ENCODE assay signal across 8 cellular contexts in genomic region chr22:41197808-41198585, GRCh38. TPM values are rescaled to one million over a fixed set of nuclear protein-coding genes. Genes with fewer than 3 reads are reported as not detected.
DNase-seq lines count a peak whose midpoint lies in the region; ATAC-seq, FAIRE-seq and TF ChIP-seq lines count a peak whose summit lies in the region.

No MANE protein-coding gene starts in this region.

- no peak for DNase-seq in AG04450 (ENCODE audit: low read depth, low spot score)
- DNase-seq in NCI-H1436 (lab: John Stamatoyannopoulos, UW) = peak; percentile 19
- peak; percentile 83 for DNase-seq in activated CD4-positive, alpha-beta T cell treated with anti-CD3 and anti-CD28 coated beads for 36 hours
- DNase-seq in H1 (ENCODE audit: low read depth in 1 of 2, low spot score in 2 of 2) = no peak
- peak in 8 of 10 donors; percentile 33 to 78 (median 40) for DNase-seq in naive thymus-derived CD8-positive, alpha-beta T cell
- DNase-seq in tibial artery = peak in 1 of 2 donors; percentile 34

- H3K27ac ChIP-seq in AG04450 (ENCODE audit: low read depth, low read length) = no peak overlapping the region
- no peak overlapping the region for H3K27ac ChIP-seq in H1 (ENCODE audit: low read depth, low read length)
- H3K27ac ChIP-seq in tibial artery = peak overlapping the region in 1 of 2 donors; percentile 17

- H3K4me1 ChIP-seq in H1 (replicated peaks in 1 of 4; ENCODE audit: control insufficient read depth in 3 of 4, insufficient read depth in 4 of 4, low read length in 3 of 4) (peaks cover 0 to 2% (median under 1%) of the 10 kb centered on the region in 4 experiments; a peak in 1 of 7 replicates), tibial artery (peaks cover 0 to 17% (median 11%) of the 10 kb centered on the region in 4 donors)

- H2BK12ac ChIP-seq in H1 (ENCODE audit: low read depth, low read length) = peak overlapping the region; percentile 44; the same call in 1 of the 2 replicates

- peak overlapping the region; percentile 87; the same call in 1 of the 2 replicates for H2AFZ ChIP-seq in H1 (ENCODE audit: low read length)

- H3K9me3 Mint-ChIP-seq in activated CD4-positive, alpha-beta T cell treated with anti-CD3 and anti-CD28 coated beads for 36 hours (ENCODE audit: low read depth) = no peaks in the 10 kb centered on the region
- no peaks in the 10 kb centered on the region for H3K9me3 Mint-ChIP-seq in naive thymus-derived CD8-positive, alpha-beta T cell

- FAIRE-seq in H1 (lab: Jason Lieb, UNC) = no peak

- no peak overlapping the region for H3K56ac ChIP-seq in H1 (replicated peaks; ENCODE audit: insufficient read length, low read depth, low read length)

- H3K9ac ChIP-seq in H1 (replicated peaks in 1 of 4; ENCODE audit: extremely low read depth in 1 of 4, low read depth in 3 of 4, low read length in 3 of 4) = peak overlapping the region in 2 of 4 experiments; percentile 20 to 32; a peak in 2 of 7 replicates

- peaks cover 14% of the 10 kb centered on the region for H3K23me2 ChIP-seq in H1 (ENCODE audit: low read depth, low read length)

- no peak overlapping the region for H3K14ac ChIP-seq in H1 (ENCODE audit: insufficient read length)

- TF ChIP-seq RAD21 in H1 (IDR thresholded peaks at IDR 0.05 in 1 of 2, conservative IDR thresholded peaks at IDR 0.05 in 1 of 2; ENCODE audit: low read depth in 2 of 2, low read length in 2 of 2) = no peak; a peak in 1 of 4 replicates

- no peaks in the 10 kb centered on the region for H3K79me1 ChIP-seq in H1 (ENCODE audit: low read depth, low read length)

- TF ChIP-seq CTCF in AG04450 (IDR thresholded peaks at IDR 0.05; ENCODE audit: low read depth, low read length) (no peak), H1 (IDR thresholded peaks at IDR 0.05; ENCODE audit: control extremely low read depth in 1 of 3, insufficient read depth in 1 of 3, low read depth in 1 of 3, low read length in 3 of 3) (peak in 1 of 3 experiments; percentile 0; a peak in 1 of 4 replicates), tibial artery (IDR thresholded peaks at IDR 0.05) (no peak)

- ATAC-seq in GM19463 (IDR thresholded peaks at IDR 0.05; ENCODE audit: unreplicated experiment) = peak; percentile 21
- peak; percentile 76 for ATAC-seq in activated CD4-positive, alpha-beta T cell treated with anti-CD3 and anti-CD28 coated beads for 36 hours
- peak; percentile 64 to 66 for ATAC-seq in naive thymus-derived CD8-positive, alpha-beta T cell
- ATAC-seq in HG02884 (IDR thresholded peaks at IDR 0.05; ENCODE audit: unreplicated experiment) = no peak

- H3K23ac ChIP-seq in H1 (ENCODE audit: insufficient read length) = no peak overlapping the region

- H3K4me1 Mint-ChIP-seq in activated CD4-positive, alpha-beta T cell treated with anti-CD3 and anti-CD28 coated beads for 36 hours = peaks cover 11% of the 10 kb centered on the region
- peaks cover 8 to 15% (median 12%) of the 10 kb centered on the region in 4 donors for H3K4me1 Mint-ChIP-seq in naive thymus-derived CD8-positive, alpha-beta T cell

- H2AK5ac ChIP-seq in H1 (ENCODE audit: low read depth, low read length) = no peak overlapping the region

- no peaks in the 10 kb centered on the region for H3K36me3 Mint-ChIP-seq in activated CD4-positive, alpha-beta T cell treated with anti-CD3 and anti-CD28 coated beads for 36 hours (ENCODE audit: low read depth)
- H3K36me3 Mint-ChIP-seq in naive thymus-derived CD8-positive, alpha-beta T cell = no peaks in the 10 kb centered on the region

- H2BK20ac ChIP-seq in H1 (ENCODE audit: low read length) = no peak overlapping the region

- H2BK5ac ChIP-seq in H1 (ENCODE audit: low read depth, low read length) = no peak overlapping the region

- H4K8ac ChIP-seq in H1 (ENCODE audit: extremely low read depth, insufficient read depth, low read length) = no peak overlapping the region

- H3K9me3 ChIP-seq in AG04450 (ENCODE audit: control insufficient read depth, insufficient read depth, low read length) (no peaks in the 10 kb centered on the region; the same call in 1 of the 2 replicates), H1 (ENCODE audit: insufficient read depth in 2 of 2, low read depth in 1 of 2, low read length in 1 of 2) (no peaks in the 10 kb centered on the region), tibial artery (no peaks in the 10 kb centered on the region)

- H3K27me3 ChIP-seq in AG04450 (ENCODE audit: control insufficient read depth, insufficient read depth, low read length) (peaks cover 9% of the 10 kb centered on the region), H1 (replicated peaks in 1 of 4; ENCODE audit: control insufficient read depth in 3 of 4, extremely low read depth in 1 of 4, insufficient read depth in 3 of 4, low read length in 3 of 4) (peaks cover 0 to 20% (median 14%) of the 10 kb centered on the region in 4 experiments; a peak in 6 of 7 replicates), tibial artery (no peaks in the 10 kb centered on the region)

- no peak for TF ChIP-seq EP300 in H1 (IDR thresholded peaks at IDR 0.05; ENCODE audit: borderline replicate concordance in 1 of 2, low read depth in 2 of 2, low read length in 2 of 2)

- H3K36me3 ChIP-seq in H1 (ENCODE audit: control insufficient read depth in 2 of 4, insufficient read depth in 4 of 4, low read length in 3 of 4) = no peaks in the 10 kb centered on the region
- no peaks in the 10 kb centered on the region for H3K36me3 ChIP-seq in tibial artery

- intact Hi-C loops in activated CD4-positive, alpha-beta T cell treated with anti-CD3 and anti-CD28 coated beads for 36 hours (cut with DNase I, micrococcal nuclease) = loop anchor here in 1 of 2 experiments (1.0 to 2.0 kb wide), 7 partner anchors 7 to 341 kb away; partner anchors contain the start of genes L3MBTL2, RANGAP1, RBX1 and ST13
- intact Hi-C loops in tibial artery (cut with DNase I; ENCODE audit: low total_unique reads) = loop anchor here (5.0 to 10.0 kb wide), 2 partner anchors 103 to 176 kb away; partner anchors contain the start of gene EP300

- H3K27me3 Mint-ChIP-seq in activated CD4-positive, alpha-beta T cell treated with anti-CD3 and anti-CD28 coated beads for 36 hours = peaks cover under 1% of the 10 kb centered on the region
- H3K27me3 Mint-ChIP-seq in naive thymus-derived CD8-positive, alpha-beta T cell = peaks cover 0 to 4% (median 0%) of the 10 kb centered on the region in 5 donors

- CTCF ChIA-PET in AG04450 (lab: Charles Lee) (interaction anchor here (1.3 to 1.5 kb wide), 2 partner anchors 9 to 276 kb away, joined by 3 to 4 read pairs; no protein-coding TSS in a partner anchor), H1 (lab: Charles Lee; ENCODE audit: partially characterized antibody) (interaction anchor here (1.1 to 1.9 kb wide), 2 partner anchors 17 to 46 kb away, joined by 4 to 5 read pairs; no protein-coding TSS in a partner anchor)
- CTCF ChIA-PET in activated CD4-positive, alpha-beta T cell treated with anti-CD3 and anti-CD28 coated beads for 36 hours (lab: Charles Lee) = interaction anchor here (0.6 to 1.5 kb wide), 4 partner anchors 13 to 275 kb away, joined by 3 to 8 read pairs (median 3); no protein-coding TSS in a partner anchor

- no peak for TF ChIP-seq POLR2A in H1 (IDR thresholded peaks at IDR 0.05; ENCODE audit: control extremely low read depth in 1 of 2, low read depth in 2 of 2, low read length in 2 of 2)

- peak overlapping the region; percentile 25; the same call in 1 of the 2 replicates for H3K18ac ChIP-seq in H1 (ENCODE audit: extremely low read depth, low read length)

- 6% methylated on average over 19 of the region's 19 CpGs; no CpG with 5 or more reads in 1 of the 2 experiments for WGBS in H1 (ENCODE audit: extremely low coverage in 1 of 2, insufficient coverage in 1 of 2, insufficient read length in 1 of 2, insufficient replicate concordance in 2 of 2, low coverage in 1 of 2, low lambda C conversion rate in 2 of 2, missing lambda C conversion rate in 1 of 2), 2 experiments

- peak overlapping the region; percentile 77 for H3K4me3 Mint-ChIP-seq in activated CD4-positive, alpha-beta T cell treated with anti-CD3 and anti-CD28 coated beads for 36 hours
- H3K4me3 Mint-ChIP-seq in naive thymus-derived CD8-positive, alpha-beta T cell = peak overlapping the region; percentile 84 to 94 (median 91)

- no peak overlapping the region for H3K4ac ChIP-seq in H1 (replicated peaks; ENCODE audit: insufficient read length, low read depth, low read length)

- POLR2A ChIA-PET in AG04450 (lab: Yijun Ruan, JAX) (interaction anchor here (0.7 kb wide), 1 partner anchor 104 kb away, joined by 8 read pairs; no protein-coding TSS in a partner anchor), H1 (lab: Charles Lee; ENCODE audit: partially characterized antibody) (interaction anchor here (1.0 to 2.1 kb wide), 5 partner anchors 9 to 46 kb away, joined by 3 to 8 read pairs (median 3); no protein-coding TSS in a partner anchor)
- POLR2A ChIA-PET in activated CD4-positive, alpha-beta T cell treated with anti-CD3 and anti-CD28 coated beads for 36 hours (lab: Charles Lee) = interaction anchor here (0.6 to 1.1 kb wide), 2 partner anchors 15 to 89 kb away, joined by 4 to 5 read pairs; no protein-coding TSS in a partner anchor
- POLR2A ChIA-PET in naive thymus-derived CD8-positive, alpha-beta T cell (lab: Charles Lee) = interaction anchor here (0.6 to 1.5 kb wide), 9 partner anchors 9 to 271 kb away, joined by 3 to 7 read pairs (median 4); partner anchors contain the start of genes ACO2 and RBX1

- H3K4me3 ChIP-seq in AG04450 (ENCODE audit: low read depth, low read length) = peak overlapping the region; percentile 88
- peak overlapping the region; percentile 48 to 81 (median 76) for H3K4me3 ChIP-seq in H1 (ENCODE audit: extremely low read depth in 1 of 4, insufficient read depth in 2 of 4, low read depth in 3 of 4, low read length in 4 of 4)
- peak overlapping the region; percentile 57 to 90 for H3K4me3 ChIP-seq in tibial artery

- H2BK120ac ChIP-seq in H1 (replicated peaks; ENCODE audit: low read depth, low read length) = no peak overlapping the region

- peak overlapping the region; percentile 63 to 99 for H3K4me2 ChIP-seq in H1 (ENCODE audit: insufficient read depth in 1 of 2, low read depth in 2 of 2, low read length in 2 of 2)

- H4K20me1 ChIP-seq in H1 (replicated peaks in 1 of 2; ENCODE audit: control insufficient read depth in 1 of 2, insufficient read depth in 2 of 2, low read length in 2 of 2) = no peaks in the 10 kb centered on the region

- H4K5ac ChIP-seq in H1 (ENCODE audit: insufficient read length, low read depth, low read length) = no peak overlapping the region

- no peak overlapping the region for H4K91ac ChIP-seq in H1 (replicated peaks; ENCODE audit: insufficient read length, low read length)

- H3K27ac Mint-ChIP-seq in activated CD4-positive, alpha-beta T cell treated with anti-CD3 and anti-CD28 coated beads for 36 hours = peak overlapping the region; percentile 53
- peak overlapping the region in 6 of 10 donors; percentile 20 to 84 (median 39) for H3K27ac Mint-ChIP-seq in naive thymus-derived CD8-positive, alpha-beta T cell

- no peaks in the 10 kb centered on the region for H3K79me2 ChIP-seq in H1 (ENCODE audit: control insufficient read depth in 1 of 2, insufficient read depth in 2 of 2, low read length in 2 of 2)

- no peak overlapping the region for H2BK15ac ChIP-seq in H1 (ENCODE audit: low read length)

RNA-seq across cellular contexts. Expression of gene L3MBTL2, which starts 7.1 kb away (rescaled TPM):
- polyA plus RNA-seq in AG04450 (2011; rRNA removed) (19.1 and 19.8 TPM in 2 replicates), H1 (2011; rRNA removed) (24.9 and 30.1 TPM in 2 replicates)
- 27.1 and 31.4 TPM in 2 replicates for polyA minus RNA-seq in AG04450 (2011; rRNA and poly(A)+ RNA removed)
- total RNA-seq in activated CD4-positive, alpha-beta T cell treated with anti-CD3 and anti-CD28 coated beads for 36 hours = 10 to 100 TPM; 24.4 to 25.1 TPM
- total RNA-seq in H1 (2021; fragmentation: NEBNext Ultra II Directional; extraction: Animal tissue kit (Norgen Biotek cat#: 25700)) = 23.9 and 24.4 TPM in 2 replicates
- 29.0 TPM for polyA plus RNA-seq in H1 (2011; cell fraction: cytosol; rRNA removed)
- 47.9 TPM for polyA plus RNA-seq in H1 (2011; cell fraction: nucleus; rRNA removed)
- 16.7 to 28.2 TPM (median 25.1 TPM) in 4 replicates for polyA plus RNA-seq in H1 (2012, experiment 1 of 2)
- polyA plus RNA-seq in H1 (2012, experiment 2 of 2) = 20.3 TPM
- 15.2 TPM for polyA plus RNA-seq in H1 (2013, experiment 1 of 2)
- 14.0 TPM for polyA plus RNA-seq in H1 (2013, experiment 2 of 2)
- polyA minus RNA-seq in H1 (2011; rRNA and poly(A)+ RNA removed) = 34.6 and 35.3 TPM in 2 replicates
- 11.9 TPM for polyA minus RNA-seq in H1 (2011; cell fraction: cytosol; rRNA and poly(A)+ RNA removed)
- polyA minus RNA-seq in H1 (2011; cell fraction: nucleus; rRNA and poly(A)+ RNA removed) = 18.2 TPM
- total RNA-seq in naive thymus-derived CD8-positive, alpha-beta T cell = 10 to 100 TPM; 42.2 to 44.2 TPM
- 10 to 100 TPM; 27.5 to 39.9 (median 34.0) TPM for polyA plus RNA-seq in naive thymus-derived CD8-positive, alpha-beta T cell

RNA-seq across cellular contexts. Expression of gene CHADL, which starts 42.7 kb away (rescaled TPM):
- polyA plus RNA-seq in AG04450 (2011; rRNA removed) (0.24 and 0.65 TPM in 2 replicates), H1 (2011; rRNA removed) (1.4 and 2.2 TPM in 2 replicates)
- polyA minus RNA-seq in AG04450 (2011; rRNA and poly(A)+ RNA removed) = 0.22 and 0.23 TPM in 2 replicates
- total RNA-seq in activated CD4-positive, alpha-beta T cell treated with anti-CD3 and anti-CD28 coated beads for 36 hours = under 1 TPM; 0.11 TPM
- 0.78 and 0.84 TPM in 2 replicates for total RNA-seq in H1 (2021; fragmentation: NEBNext Ultra II Directional; extraction: Animal tissue kit (Norgen Biotek cat#: 25700))
- 0.90 TPM for polyA plus RNA-seq in H1 (2011; cell fraction: cytosol; rRNA removed)
- 2.2 TPM for polyA plus RNA-seq in H1 (2011; cell fraction: nucleus; rRNA removed)
- 0.17 to 0.53 TPM (median 0.47 TPM) in 4 replicates for polyA plus RNA-seq in H1 (2012, experiment 1 of 2)
- polyA plus RNA-seq in H1 (2012, experiment 2 of 2) = 0.73 TPM
- polyA plus RNA-seq in H1 (2013, experiment 1 of 2) = 0.57 TPM
- polyA plus RNA-seq in H1 (2013, experiment 2 of 2) = 0.55 TPM
- polyA minus RNA-seq in H1 (2011; rRNA and poly(A)+ RNA removed) = 0.29 and 0.32 TPM in 2 replicates
- not detected for polyA minus RNA-seq in H1 (2011; cell fraction: cytosol; rRNA and poly(A)+ RNA removed)
- 2.7 TPM for polyA minus RNA-seq in H1 (2011; cell fraction: nucleus; rRNA and poly(A)+ RNA removed)
- total RNA-seq in naive thymus-derived CD8-positive, alpha-beta T cell = under 1 TPM; 0.83 to 0.85 TPM
- 1 to 10 TPM in 2 of 3 donors, under 1 TPM in 1; 0.49 to 1.7 (median 1.3) TPM for polyA plus RNA-seq in naive thymus-derived CD8-positive, alpha-beta T cell

Comparison
In these comparisons a context has a peak if more than half of its experiments do, and no peak if none do; other contexts are left out.
1. DNase-seq: peak in NCI-H1436 (single experiment), activated CD4-positive, alpha-beta T cell treated with anti-CD3 and anti-CD28 coated beads for 36 hours (single experiment) and naive thymus-derived CD8-positive, alpha-beta T cell (8 of 10); none in AG04450 (single experiment) and H1 (0 of 2).
2. Peak in every context shown above with its lines, with median percentiles within 50 percentile points of each other: H3K4me3 ChIP-seq.